In genomic region chr16:74832228-74832627, GRCh38 we compare ENCODE assay signal across 36 cellular contexts. TPM values are rescaled to one million over a fixed set of nuclear protein-coding genes. Genes with fewer than 3 reads are reported as not detected.
"Had no signal": no experiment of that assay in that cellular context is flagged by ENCODE, and none has a peak within 500 bp of the region (broad histone marks: within the 10 kb centered on the region; RNA-seq: fewer than 3 reads in every experiment).

No MANE protein-coding gene starts in this region.

- H3K4me3 ChIP-seq: MG63 had no signal

- DNase-seq: Karpas-422, Kasumi-1, MG63, MM.1S, MV-4-11, NCI-H1048, NCI-H1092, NCI-H1092 treated with DMSO at 0.1 percent for 48 hours, NCI-H1105, NCI-H1105 treated with DMSO at 0.1 percent for 48 hours, NCI-H1417, NCI-H1417 treated with DMSO at 0.1 percent for 48 hours, NCI-H1436, NCI-H1436 treated with DMSO at 0.1 percent for 48 hours, NCI-H146, NCI-H1694, NCI-H1694 treated with DMSO at 0.1 percent for 48 hours, NCI-H187, NCI-H187 treated with DMSO at 0.1 percent for 48 hours, NCI-H1930, NCI-H2029, NCI-H2029 treated with DMSO at 0.1 percent for 48 hours, NCI-H2081, NCI-H2081 treated with DMSO at 0.1 percent for 48 hours, NCI-H2107, NCI-H2171, NCI-H2171 treated with DMSO at 0.1 percent for 48 hours, NCI-H2227 treated with DMSO at 0.1 percent for 48 hours, NCI-H226, NCI-H345, NCI-H446, NCI-H446 treated with DMSO at 0.1 percent for 48 hours, NCI-H510A, NCI-H510A treated with DMSO at 0.1 percent for 48 hours had no signal

- H3K36me3 ChIP-seq: MG63 had no signal

- H3K27me3 ChIP-seq: MG63 had no signal

RNA-seq across cellular contexts. Expression of gene FA2H, which starts 57.6 kb away (rescaled TPM):
- total RNA-seq: M059J, MCF 10A had no signal
